Comparison of ENCODE assay signal across 12 cellular contexts in genomic region chr3:49647741-49648140, GRCh38. TPM values are rescaled to one million over a fixed set of nuclear protein-coding genes. Genes with fewer than 3 reads are reported as not detected.
DNase-seq lines count a peak whose midpoint lies in the region; ATAC-seq and TF ChIP-seq lines count a peak whose summit lies in the region.
"Had no signal": no experiment of that assay in that cellular context is flagged by ENCODE, and none has a peak within 500 bp of the region (broad histone marks: within the 10 kb centered on the region; RNA-seq: fewer than 3 reads in every experiment).

No MANE protein-coding gene starts in this region.

- H3K79me2 ChIP-seq in Karpas-422 (ENCODE audit: low read length): no peaks in the 10 kb centered on the region

- H2BK120ac ChIP-seq in mesenchymal stem cell (ENCODE audit: low read depth, low read length): no peak overlapping the region

- no peak overlapping the region for H2AK5ac ChIP-seq in mesenchymal stem cell (ENCODE audit: low read length, severe bottlenecking)

- H3K9me2 ChIP-seq in Karpas-422 (replicated peaks; ENCODE audit: insufficient read depth, low read length): no peaks in the 10 kb centered on the region

- H2AFZ ChIP-seq in mesenchymal stem cell (ENCODE audit: low read depth, low read length): no peak overlapping the region
- no peak overlapping the region for H2AFZ ChIP-seq in Karpas-422 (ENCODE audit: low read length)

- DNase-seq in DMS53 treated with DMSO at 0.1 percent for 48 hours (lab: John Stamatoyannopoulos, UW; ENCODE audit: unreplicated experiment) (peak; percentile 5), NCI-H2029 (lab: John Stamatoyannopoulos, UW) (peak; percentile 46), choroid plexus epithelial cell (ENCODE audit: low read depth) (peak; percentile 30), mesenchymal stem cell (peak; percentile 20), testis (no peak), Karpas-422 (no peak)
- no peak for DNase-seq in effector memory CD4-positive, alpha-beta T cell
- DNase-seq: activated CD8-positive, alpha-beta T cell treated with anti-CD3 and anti-CD28 coated beads, Interleukin-2, amount 10 ng/mL, durations not matched to agents 7 days and 5 days; effector memory CD8-positive, alpha-beta T cell; NCI-H187 treated with DMSO at 0.1 percent for 48 hours had no signal

- H3K9me3 ChIP-seq in mesenchymal stem cell (ENCODE audit: control insufficient read depth, low read length) (no peaks in the 10 kb centered on the region), testis (no peaks in the 10 kb centered on the region), Karpas-422 (ENCODE audit: low read length) (no peaks in the 10 kb centered on the region)
- no peaks in the 10 kb centered on the region for H3K9me3 ChIP-seq in effector memory CD4-positive, alpha-beta T cell (ENCODE audit: control insufficient read depth, low read length)

- TF ChIP-seq CTCF in choroid plexus epithelial cell (conservative IDR thresholded peaks at IDR 0.05; ENCODE audit: low read depth, low read length) (no peak), testis (IDR thresholded peaks at IDR 0.05) (no peak)

- H2BK12ac ChIP-seq in mesenchymal stem cell (ENCODE audit: low read length in 2 of 2): no peak overlapping the region

- TF ChIP-seq POLR2A in testis (IDR thresholded peaks at IDR 0.05): no peak

- H4K91ac ChIP-seq in mesenchymal stem cell (ENCODE audit: low read length): no peak overlapping the region

- H3K18ac ChIP-seq in mesenchymal stem cell (ENCODE audit: low read depth in 1 of 2, low read length in 2 of 2): no peak overlapping the region

- intact Hi-C loops in testis (cut with DNase I; ENCODE audit: low total_unique reads): no loop called here

- H2BK15ac ChIP-seq in mesenchymal stem cell (ENCODE audit: low read depth, poor library complexity, severe bottlenecking): no peak overlapping the region

- ATAC-seq in HG02678 (IDR thresholded peaks at IDR 0.05; ENCODE audit: unreplicated experiment): no peak
- ATAC-seq: activated CD8-positive, alpha-beta T cell treated with anti-CD3 and anti-CD28 coated beads, Interleukin-2, amount 10 ng/mL, durations not matched to agents 7 days and 5 days; effector memory CD8-positive, alpha-beta T cell had no signal

- H3K27me3 ChIP-seq in mesenchymal stem cell (ENCODE audit: control insufficient read depth in 1 of 2, insufficient read depth in 1 of 2, low read length in 2 of 2): peaks cover 7 to 31% of the 10 kb centered on the region in 2 experiments
- no peaks in the 10 kb centered on the region for H3K27me3 ChIP-seq in testis
- H3K27me3 ChIP-seq in effector memory CD4-positive, alpha-beta T cell (replicated peaks; ENCODE audit: control insufficient read depth, insufficient read depth, low read length, poor library complexity, severe bottlenecking): no peaks in the 10 kb centered on the region
- H3K27me3 ChIP-seq in Karpas-422 (ENCODE audit: low read length): no peaks in the 10 kb centered on the region

- H3K23ac ChIP-seq in mesenchymal stem cell (ENCODE audit: low read length in 2 of 2): no peak overlapping the region

- no peak overlapping the region for H4K8ac ChIP-seq in mesenchymal stem cell (ENCODE audit: low read length)

- H3K14ac ChIP-seq in mesenchymal stem cell (ENCODE audit: low read length in 2 of 2): no peak overlapping the region

- no peak overlapping the region for H3K4ac ChIP-seq in mesenchymal stem cell (ENCODE audit: low read depth in 1 of 2, low read length in 2 of 2)

- H3K79me1 ChIP-seq in mesenchymal stem cell (replicated peaks; ENCODE audit: low read length, poor library complexity, severe bottlenecking): no peaks in the 10 kb centered on the region

- H3K9ac ChIP-seq in mesenchymal stem cell (ENCODE audit: low read length): no peak overlapping the region
- H3K9ac ChIP-seq in Karpas-422 (ENCODE audit: low read length): no peak overlapping the region

- H3K36me3 ChIP-seq in mesenchymal stem cell (ENCODE audit: control insufficient read depth in 1 of 2, insufficient read depth in 2 of 2, low read depth in 1 of 2, low read length in 2 of 2) (no peaks in the 10 kb centered on the region), testis (ENCODE audit: low read depth, missing control alignments) (no peaks in the 10 kb centered on the region), Karpas-422 (ENCODE audit: insufficient read depth, low read length) (no peaks in the 10 kb centered on the region)
- no peaks in the 10 kb centered on the region for H3K36me3 ChIP-seq in effector memory CD4-positive, alpha-beta T cell (ENCODE audit: control insufficient read depth, insufficient read depth, low read length)

- no peak overlapping the region for H3K4me2 ChIP-seq in mesenchymal stem cell (ENCODE audit: low read length, poor library complexity, severe bottlenecking)
- H3K4me2 ChIP-seq in Karpas-422 (ENCODE audit: low read depth, low read length, poor library complexity, severe bottlenecking): no peak overlapping the region

- H2BK5ac ChIP-seq in mesenchymal stem cell (ENCODE audit: low read depth, low read length, poor library complexity, severe bottlenecking): no peak overlapping the region

- H3K4me3 ChIP-seq in choroid plexus epithelial cell (ENCODE audit: low read depth, low read length): no peak overlapping the region
- H3K4me3 ChIP-seq in mesenchymal stem cell (ENCODE audit: insufficient read depth in 1 of 2, low read depth in 1 of 2, low read length in 2 of 2): no peak overlapping the region
- no peak overlapping the region for H3K4me3 ChIP-seq in testis
- H3K4me3 ChIP-seq in effector memory CD4-positive, alpha-beta T cell (ENCODE audit: insufficient read depth, low read depth, low read length, poor library complexity, severe bottlenecking): no peak overlapping the region
- no peak overlapping the region for H3K4me3 ChIP-seq in Karpas-422 (ENCODE audit: low read length)

- H4K20me1 ChIP-seq in Karpas-422 (ENCODE audit: insufficient read depth, low read depth, low read length): no peaks in the 10 kb centered on the region

- H3K27ac ChIP-seq in mesenchymal stem cell (ENCODE audit: low read length, poor library complexity, severe bottlenecking) (no peak overlapping the region), testis (no peak overlapping the region), Karpas-422 (ENCODE audit: low read length) (no peak overlapping the region)
- no peak overlapping the region for H3K27ac ChIP-seq in effector memory CD4-positive, alpha-beta T cell (ENCODE audit: insufficient read depth, low read length, poor library complexity, severe bottlenecking)
- H3K27ac ChIP-seq: VCaP had no signal

- WGBS in mesenchymal stem cell: 49% methylated on average over 2 of the region's 2 CpGs
- WGBS in testis, 2 donors: 77 to 88% methylated on average over 2 of the region's 2 CpGs

- H3K4me1 ChIP-seq in mesenchymal stem cell (ENCODE audit: control insufficient read depth, insufficient read depth, low read depth, low read length) (peaks cover 11% of the 10 kb centered on the region), testis (no peaks in the 10 kb centered on the region), Karpas-422 (ENCODE audit: low read length) (no peaks in the 10 kb centered on the region)
- no peaks in the 10 kb centered on the region for H3K4me1 ChIP-seq in effector memory CD4-positive, alpha-beta T cell (ENCODE audit: control insufficient read depth, insufficient read depth, low read length, poor library complexity, severe bottlenecking)

RNA-seq across cellular contexts. Expression of gene APEH, which starts 26.4 kb away (rescaled TPM):
- polyA plus RNA-seq in mesenchymal stem cell (2013, experiment 1 of 2): 46.0 TPM
- polyA plus RNA-seq in mesenchymal stem cell (2013, experiment 2 of 2): 44.5 TPM
- total RNA-seq in testis: 10 to 100 TPM; 76.7 to 94.5 TPM
- 72.3 TPM for polyA plus RNA-seq in testis (ENCODE audit: insufficient read depth, low read depth, low replicate concordance)
- 96.3 and 175 TPM in 2 replicates for total RNA-seq in Karpas-422 (2014; rRNA removed; shearing (Covaris generic); ENCODE audit: low replicate concordance)

RNA-seq across cellular contexts. Expression of gene MST1, which starts 41.5 kb away (rescaled TPM):
- polyA plus RNA-seq in mesenchymal stem cell (2013, experiment 1 of 2): 7.8 TPM
- polyA plus RNA-seq in mesenchymal stem cell (2013, experiment 2 of 2): 7.5 TPM
- 10 to 100 TPM; 60.3 to 67.1 TPM for total RNA-seq in testis
- polyA plus RNA-seq in testis (ENCODE audit: insufficient read depth, low read depth, low replicate concordance): 73.4 TPM
- total RNA-seq in Karpas-422 (2014; rRNA removed; shearing (Covaris generic); ENCODE audit: low replicate concordance): 19.8 and 25.6 TPM in 2 replicates

RNA-seq across cellular contexts. Expression of gene RNF123, which starts 41.6 kb away (rescaled TPM):
- polyA plus RNA-seq in mesenchymal stem cell (2013, experiment 1 of 2): 24.4 TPM
- polyA plus RNA-seq in mesenchymal stem cell (2013, experiment 2 of 2): 22.4 TPM
- 10 to 100 TPM; 72.4 to 79.7 TPM for total RNA-seq in testis
- polyA plus RNA-seq in testis (ENCODE audit: insufficient read depth, low read depth, low replicate concordance): 54.7 TPM
- 20.1 and 31.5 TPM in 2 replicates for total RNA-seq in Karpas-422 (2014; rRNA removed; shearing (Covaris generic); ENCODE audit: low replicate concordance)

Comparison
In these comparisons a context has a peak if more than half of its experiments do, and no peak if none do; other contexts are left out.
1. DNase-seq: peak in DMS53 treated with DMSO at 0.1 percent for 48 hours (single experiment), NCI-H2029 (single experiment), choroid plexus epithelial cell (single experiment) and mesenchymal stem cell (single experiment); none in testis (single experiment), effector memory CD4-positive, alpha-beta T cell (0 of 3) and Karpas-422 (single experiment).